2 cellular contexts compared by ENCODE assay signal in the genomic region with DNA sequence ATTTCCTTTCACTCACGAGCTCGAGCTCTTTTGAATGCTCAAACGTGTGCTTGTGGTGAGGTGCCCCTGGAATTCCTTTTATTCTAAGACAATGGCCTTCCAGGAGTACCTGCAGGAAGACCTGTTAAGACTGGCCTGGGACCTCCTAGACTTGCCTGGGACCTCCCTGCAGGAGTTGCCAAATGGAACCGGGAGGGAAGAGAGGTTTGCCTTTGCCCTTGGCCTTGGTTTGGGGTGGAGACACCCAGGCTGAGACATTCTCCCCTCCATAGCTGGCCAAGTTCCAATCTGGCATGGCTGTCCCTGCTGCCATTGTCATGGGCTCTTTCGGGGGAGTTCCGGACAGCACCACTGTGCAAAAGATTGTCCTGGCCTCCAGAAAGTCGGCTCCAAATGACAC.
TF ChIP-seq lines count a peak whose summit lies in the region.

No MANE protein-coding gene starts in this region.

TF ChIP-seq in SK-N-SH, 30 proteins besides CTCF, POLR2A, EP300 and RAD21 (continued from another document):
- TF ChIP-seq, protein P1, sequence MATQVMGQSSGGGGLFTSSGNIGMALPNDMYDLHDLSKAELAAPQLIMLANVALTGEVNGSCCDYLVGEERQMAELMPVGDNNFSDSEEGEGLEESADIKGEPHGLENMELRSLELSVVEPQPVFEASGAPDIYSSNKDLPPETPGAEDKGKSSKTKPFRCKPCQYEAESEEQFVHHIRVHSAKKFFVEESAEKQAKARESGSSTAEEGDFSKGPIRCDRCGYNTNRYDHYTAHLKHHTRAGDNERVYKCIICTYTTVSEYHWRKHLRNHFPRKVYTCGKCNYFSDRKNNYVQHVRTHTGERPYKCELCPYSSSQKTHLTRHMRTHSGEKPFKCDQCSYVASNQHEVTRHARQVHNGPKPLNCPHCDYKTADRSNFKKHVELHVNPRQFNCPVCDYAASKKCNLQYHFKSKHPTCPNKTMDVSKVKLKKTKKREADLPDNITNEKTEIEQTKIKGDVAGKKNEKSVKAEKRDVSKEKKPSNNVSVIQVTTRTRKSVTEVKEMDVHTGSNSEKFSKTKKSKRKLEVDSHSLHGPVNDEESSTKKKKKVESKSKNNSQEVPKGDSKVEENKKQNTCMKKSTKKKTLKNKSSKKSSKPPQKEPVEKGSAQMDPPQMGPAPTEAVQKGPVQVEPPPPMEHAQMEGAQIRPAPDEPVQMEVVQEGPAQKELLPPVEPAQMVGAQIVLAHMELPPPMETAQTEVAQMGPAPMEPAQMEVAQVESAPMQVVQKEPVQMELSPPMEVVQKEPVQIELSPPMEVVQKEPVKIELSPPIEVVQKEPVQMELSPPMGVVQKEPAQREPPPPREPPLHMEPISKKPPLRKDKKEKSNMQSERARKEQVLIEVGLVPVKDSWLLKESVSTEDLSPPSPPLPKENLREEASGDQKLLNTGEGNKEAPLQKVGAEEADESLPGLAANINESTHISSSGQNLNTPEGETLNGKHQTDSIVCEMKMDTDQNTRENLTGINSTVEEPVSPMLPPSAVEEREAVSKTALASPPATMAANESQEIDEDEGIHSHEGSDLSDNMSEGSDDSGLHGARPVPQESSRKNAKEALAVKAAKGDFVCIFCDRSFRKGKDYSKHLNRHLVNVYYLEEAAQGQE (IDR thresholded peaks at IDR 0.05; ENCODE audit: low read depth, low read length): no peak
- TF ChIP-seq ELF1 (IDR thresholded peaks at IDR 0.05): no peak
- TF ChIP-seq SIN3A (IDR thresholded peaks at IDR 0.05; ENCODE audit: borderline replicate concordance, low read depth, low read length): no peak
- no peak for TF ChIP-seq FOXJ3 (CRISPR knock-in tag; IDR thresholded peaks at IDR 0.05)
- TF ChIP-seq FOXM1 (IDR thresholded peaks at IDR 0.05; ENCODE audit: low read depth): no peak
- no peak for TF ChIP-seq JUND (IDR thresholded peaks at IDR 0.05)

TF ChIP-seq in SK-N-SH treated with all-trans-retinoic acid at 6 μM for 48 hours, 23 proteins besides CTCF, POLR2A, EP300 and RAD21 (continued from another document):
- TF ChIP-seq POU6F1 (CRISPR knock-in tag; IDR thresholded peaks at IDR 0.05; ENCODE audit: borderline replicate concordance, low read depth) (no peak), RARB (CRISPR knock-in tag; IDR thresholded peaks at IDR 0.05) (no peak)
